In genomic region chr18:5630057-5630765, GRCh38 we compare ENCODE assay signal across 7 cellular contexts.
DNase-seq lines count a peak whose midpoint lies in the region; ATAC-seq and TF ChIP-seq lines count a peak whose summit lies in the region.

No MANE protein-coding gene starts in this region.

- H3K4me1 ChIP-seq in hepatocyte (ENCODE audit: insufficient read depth): peaks cover 4% of the 10 kb centered on the region
- H3K4me1 ChIP-seq in psoas muscle: no peaks in the 10 kb centered on the region

- DNase-seq in GM13976 (ENCODE audit: low spot score) (peak; percentile 68), NCI-H2196 (lab: John Stamatoyannopoulos, UW; ENCODE audit: unreplicated experiment) (peak; percentile 94), anterior cingulate cortex (lab: John Stamatoyannopoulos, UW) (peak in 55 of 58 donors; percentile 18 to 88 (median 54)), hepatocyte (ENCODE audit: low spot score) (peak; percentile 91), psoas muscle (peak; percentile 77 to 78)

- peak; percentile 76 for ATAC-seq in HG02642 (IDR thresholded peaks at IDR 0.05; ENCODE audit: poor library complexity, unreplicated experiment)
- ATAC-seq in psoas muscle: peak; percentile 90 to 94 (median 93)
- no peak for ATAC-seq in GM18517 (IDR thresholded peaks at IDR 0.05; ENCODE audit: unreplicated experiment)

- intact Hi-C loops in psoas muscle (cut with DNase I): no loop called here

- H3K4me3 ChIP-seq in hepatocyte (peak overlapping the region; percentile 90), psoas muscle (peak overlapping the region; percentile 76)

- H3K79me2 ChIP-seq in hepatocyte: no peaks in the 10 kb centered on the region

- no peaks in the 10 kb centered on the region for H3K9me2 ChIP-seq in hepatocyte (replicated peaks; ENCODE audit: insufficient read depth)

- H3K36me3 ChIP-seq in hepatocyte (replicated peaks; ENCODE audit: insufficient read depth, low read depth) (no peaks in the 10 kb centered on the region), psoas muscle (ENCODE audit: insufficient read depth in 1 of 2, low read depth in 1 of 2) (no peaks in the 10 kb centered on the region)

- H3K27me3 ChIP-seq in hepatocyte (peaks cover 15% of the 10 kb centered on the region), psoas muscle (ENCODE audit: insufficient read depth in 3 of 3, low read length in 2 of 3) (peaks cover 0 to 9% (median 4%) of the 10 kb centered on the region in 3 donors)

- TF ChIP-seq CTCF in GM13976 (IDR thresholded peaks at IDR 0.05; ENCODE audit: borderline replicate concordance, control extremely low read depth, extremely low read depth, insufficient read depth, missing control alignments) (no peak), hepatocyte (IDR thresholded peaks at IDR 0.05; ENCODE audit: poor library complexity) (no peak), psoas muscle (IDR thresholded peaks at IDR 0.05) (no peak)

- H3K4me2 ChIP-seq in hepatocyte: peak overlapping the region; percentile 98

- H3K9me3 ChIP-seq in hepatocyte (ENCODE audit: low read depth): no peaks in the 10 kb centered on the region
- H3K9me3 ChIP-seq in psoas muscle: no peaks in the 10 kb centered on the region

- H3K27ac ChIP-seq in hepatocyte (peak overlapping the region; percentile 71), psoas muscle (no peak overlapping the region)

- H4K20me1 ChIP-seq in hepatocyte (ENCODE audit: insufficient read depth, poor library complexity, severe bottlenecking): no peaks in the 10 kb centered on the region

- in situ Hi-C loops in GM13976 (cut with MboI; ENCODE audit: low sequenced_read_pairs, unreplicated experiment): no loop called here

- WGBS in hepatocyte (ENCODE audit: low lambda C conversion rate, missing lambda C conversion rate): 2% methylated on average over 61 of the region's 72 CpGs
- 0 to 1% (median 1%) methylated on average over 48 to 72 of the region's 72 CpGs for WGBS in psoas muscle, 3 donors

- H2AFZ ChIP-seq in hepatocyte: peak overlapping the region; percentile 90
